34 cellular contexts compared by ENCODE assay signal in the genomic region with DNA sequence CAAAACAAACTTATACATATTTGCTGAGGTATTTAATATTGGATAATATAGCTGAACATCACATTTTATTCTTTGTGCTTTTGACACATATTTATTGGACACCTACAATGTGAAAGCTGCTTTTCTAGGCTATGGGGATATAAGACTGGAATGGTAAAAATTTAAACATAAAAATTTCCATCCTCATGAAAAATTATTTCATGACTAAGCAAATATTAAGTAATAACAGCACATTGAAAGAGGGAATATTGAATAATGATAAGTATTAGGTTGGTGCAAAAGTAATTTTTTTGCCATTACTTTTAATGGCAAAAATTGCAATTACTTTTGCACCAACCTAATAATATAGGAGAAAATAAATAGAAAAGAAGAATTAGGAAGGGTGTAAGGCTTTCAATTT.
DNase-seq lines count a peak whose midpoint lies in the region; ATAC-seq, FAIRE-seq and TF ChIP-seq lines count a peak whose summit lies in the region.
"Had no signal": no experiment of that assay in that cellular context is flagged by ENCODE, and none has a peak within 500 bp of the region (broad histone marks: within the 10 kb centered on the region; RNA-seq: fewer than 3 reads in every experiment).

No MANE protein-coding gene starts in this region.

- no peak overlapping the region for H2AK9ac ChIP-seq in IMR-90 (replicated peaks; ENCODE audit: low read depth, low read length, poor library complexity)

- H2BK5ac ChIP-seq in IMR-90 (ENCODE audit: low read depth, low read length, poor library complexity, severe bottlenecking), result no peak overlapping the region

- no peak overlapping the region for H2AK5ac ChIP-seq in IMR-90 (ENCODE audit: low read depth, low read length)

- no peaks in the 10 kb centered on the region for H3K79me1 ChIP-seq in IMR-90 (ENCODE audit: low read depth in 1 of 2, low read length in 2 of 2)

- H2BK120ac ChIP-seq in IMR-90 (ENCODE audit: low read depth, low read length), result no peak overlapping the region

- H2BK15ac ChIP-seq in IMR-90 (ENCODE audit: low read depth, low read length), result no peak overlapping the region

- no peak overlapping the region for H2BK20ac ChIP-seq in IMR-90 (ENCODE audit: low read depth, low read length)

- H3K23ac ChIP-seq in IMR-90 (ENCODE audit: low read depth, low read length), result no peak overlapping the region

- no peaks in the 10 kb centered on the region for H3K79me2 ChIP-seq in HepG2 (ENCODE audit: insufficient read depth, low read length)
- H3K79me2 ChIP-seq in K562 (ENCODE audit: control insufficient read depth, insufficient read depth, low read length), result no peaks in the 10 kb centered on the region

- H3K9me1 ChIP-seq in IMR-90 (ENCODE audit: insufficient read depth, low read length) (no peaks in the 10 kb centered on the region), K562 (ENCODE audit: control insufficient read depth, insufficient read depth, low read length) (no peaks in the 10 kb centered on the region)

- H4K91ac ChIP-seq in IMR-90 (ENCODE audit: insufficient read depth, low read depth, low read length), result no peak overlapping the region

- no peak overlapping the region for H3K4me2 ChIP-seq in HepG2 (ENCODE audit: low read depth, low read length)
- no peak overlapping the region for H3K4me2 ChIP-seq in A549
- H3K4me2 ChIP-seq in IMR-90 (ENCODE audit: low read depth, low read length), result no peak overlapping the region
- H3K4me2 ChIP-seq in K562 (ENCODE audit: insufficient read depth, low read length), result no peak overlapping the region
- H3K4me2 ChIP-seq: BLaER1; BLaER1 treated with 17β-estradiol and CSF1 and Interleukin-3, amounts not matched to agents 10 nM and 100 nM had no signal

- FAIRE-seq in HepG2 (lab: Jason Lieb, UNC), result no peak
- FAIRE-seq in A549 (lab: Jason Lieb, UNC), result no peak
- no peak for FAIRE-seq in K562 (lab: Jason Lieb, UNC)
- FAIRE-seq: A204.1, D721Med had no signal

- H4K8ac ChIP-seq in IMR-90 (ENCODE audit: low read depth in 2 of 2, low read length in 2 of 2), result no peak overlapping the region

- H3K56ac ChIP-seq in IMR-90 (ENCODE audit: extremely low read depth, insufficient read depth, low read length), result no peak overlapping the region

- H3K9ac ChIP-seq in HepG2 (ENCODE audit: insufficient read depth, low read depth, low read length), result no peak overlapping the region
- H3K9ac ChIP-seq in IMR-90 (ENCODE audit: low read depth, low read length), result no peak overlapping the region
- H3K9ac ChIP-seq in K562 (ENCODE audit: insufficient read depth in 1 of 2, low read depth in 2 of 2, low read length in 2 of 2), result no peak overlapping the region
- H3K9ac ChIP-seq: BLaER1; BLaER1 treated with 17β-estradiol and CSF1 and Interleukin-3, amounts not matched to agents 10 nM and 100 nM had no signal

- dilution Hi-C loops in IMR-90 (cut with HindIII; ENCODE audit: low sequenced_read_pairs, unreplicated experiment), result no loop called here

- TF ChIP-seq RAD21 in HepG2 (CRISPR knock-in tag; IDR thresholded peaks at IDR 0.05) (no peak), A549 (conservative IDR thresholded peaks at IDR 0.05 in 1 of 2, IDR thresholded peaks at IDR 0.05 in 1 of 2) (no peak), IMR-90 (IDR thresholded peaks at IDR 0.05; ENCODE audit: low read length) (no peak), K562 (CRISPR knock-in tag; conservative IDR thresholded peaks at IDR 0.05 in 1 of 2, IDR thresholded peaks at IDR 0.05 in 1 of 2) (no peak)

- intact Hi-C loops in HepG2 (cut with micrococcal nuclease; ENCODE audit: unreplicated experiment), result no loop called here
- intact Hi-C loops in right lobe of liver (cut with DNase I), result loop anchor here in 1 of 2 donors (10.0 kb wide), 1 partner anchor 64 kb away; no protein-coding TSS in a partner anchor
- intact Hi-C loops in IMR-90 (cut with micrococcal nuclease), result no loop called here
- intact Hi-C loops in K562 (cut with micrococcal nuclease), result no loop called here

- H3K14ac ChIP-seq in IMR-90 (replicated peaks; ENCODE audit: low read depth, low read length), result no peak overlapping the region

- H3K4me3 ChIP-seq in HepG2 (replicated peaks in 1 of 3; ENCODE audit: insufficient read depth in 1 of 3, low read depth in 2 of 3, low read length in 3 of 3), result no peak overlapping the region
- H3K4me3 ChIP-seq in right lobe of liver, result no peak overlapping the region
- no peak overlapping the region for H3K4me3 ChIP-seq in A549
- no peak overlapping the region for H3K4me3 ChIP-seq in IMR-90 (ENCODE audit: insufficient read depth, low read depth, low read length)
- H3K4me3 ChIP-seq in K562, result no peak overlapping the region
- H3K4me3 ChIP-seq: BLaER1; BLaER1 treated with 17β-estradiol and CSF1 and Interleukin-3, amounts not matched to agents 10 nM and 100 nM had no signal

- H4K20me1 ChIP-seq in HepG2 (ENCODE audit: insufficient read depth, low read length) (no peaks in the 10 kb centered on the region), IMR-90 (ENCODE audit: insufficient read depth, low read length) (no peaks in the 10 kb centered on the region), K562 (replicated peaks; ENCODE audit: control insufficient read depth, insufficient read depth, low read length) (no peaks in the 10 kb centered on the region)
- H4K20me1 ChIP-seq: BLaER1; BLaER1 treated with 17β-estradiol and CSF1 and Interleukin-3, amounts not matched to agents 10 nM and 100 nM had no signal

- TF ChIP-seq EP300 in HepG2 (IDR thresholded peaks at IDR 0.05; ENCODE audit: low read depth in 2 of 2, low read length in 2 of 2) (no peak), HepG2 (CRISPR knock-in tag; IDR thresholded peaks at IDR 0.05; ENCODE audit: borderline replicate concordance) (no peak), A549 (IDR thresholded peaks at IDR 0.05) (no peak), K562 (IDR thresholded peaks at IDR 0.05; ENCODE audit: low read length) (no peak)

- DNase-seq in HepG2 (ENCODE audit: low spot score), result no peak
- DNase-seq in right lobe of liver, result no peak
- no peak for DNase-seq in A549 (ENCODE audit: low read depth in 1 of 2, low spot score in 1 of 2)
- DNase-seq in IMR-90, result no peak
- DNase-seq in K562 (ENCODE audit: extremely low read depth in 1 of 4, low spot score in 3 of 4), result no peak
- no peak for DNase-seq in dermis blood vessel endothelial cell
- no peak for DNase-seq in SIG-M5 treated with dmso at 0.1 percent for 504 hours (lab: John Stamatoyannopoulos, UW; ENCODE audit: unreplicated experiment)
- no peak for DNase-seq in NCI-H1930 (lab: John Stamatoyannopoulos, UW)
- DNase-seq: 8988T; ACHN; AML-193; BE2C; C1 segment of cervical spinal cord; Caco-2; Calu3; CD4-positive, alpha-beta memory T cell; CD4-positive, alpha-beta T cell; CD4-positive, CD25-positive, alpha-beta regulatory T cell; CD8-positive, alpha-beta memory T cell; CD8-positive, alpha-beta T cell; COR-L47; DMS 273 treated with DMSO at 0.1 percent for 48 hours; DMS153; DMS53; DMS79; DMS79 treated with DMSO at 0.1 percent for 48 hours; DND-41; EL had no signal

- in situ Hi-C loops in HepG2 (cut with HindIII; ENCODE audit: extremely low pct_ligation_motif_present, low pct_unique_long_range_greater_than_20kb), result no loop called here
- in situ Hi-C loops in IMR-90 (cut with MboI; ENCODE audit: low sequenced_read_pairs), result no loop called here
- in situ Hi-C loops in K562 (cut with MboI), result no loop called here

- no peaks in the 10 kb centered on the region for H3K27me3 ChIP-seq in HepG2 (ENCODE audit: control insufficient read depth in 1 of 2, insufficient read depth in 2 of 2, low read length in 2 of 2)
- H3K27me3 ChIP-seq in right lobe of liver, result no peaks in the 10 kb centered on the region
- H3K27me3 ChIP-seq in IMR-90 (ENCODE audit: control insufficient read depth, insufficient read depth, low read length), result no peaks in the 10 kb centered on the region
- H3K27me3 ChIP-seq in K562 (ENCODE audit: control insufficient read depth in 2 of 2, insufficient read depth in 2 of 2, low read length in 2 of 2), result no peaks in the 10 kb centered on the region
- H3K27me3 ChIP-seq: BE2C; BLaER1; BLaER1 treated with 17β-estradiol and CSF1 and Interleukin-3, amounts not matched to agents 10 nM and 100 nM had no signal

- ATAC-seq in HepG2 (no peak), right lobe of liver (no peak), A549 (no peak), IMR-90 (ENCODE audit: low read depth) (no peak), K562 (no peak)
- ATAC-seq: CD8-positive, alpha-beta T cell had no signal

- TF ChIP-seq POLR2A in HepG2 (IDR thresholded peaks at IDR 0.05; ENCODE audit: insufficient read depth in 1 of 2, low read depth in 2 of 2, low read length in 2 of 2) (no peak), right lobe of liver (IDR thresholded peaks at IDR 0.05) (no peak), A549 (IDR thresholded peaks at IDR 0.05; ENCODE audit: low read length) (no peak), IMR-90 (IDR thresholded peaks at IDR 0.05; ENCODE audit: low read depth, low read length) (no peak), K562 (conservative IDR thresholded peaks at IDR 0.05) (no peak)

- no TSS peak for BruUV-seq in HepG2 (replicated peaks; lab: Mats Ljungman, UMichigan)
- no TSS peak for BruUV-seq in IMR-90 (replicated peaks; lab: Mats Ljungman, UMichigan)
- no TSS peak for BruUV-seq in K562 (replicated peaks; lab: Mats Ljungman, UMichigan)

- POLR2A ChIA-PET in HepG2 (lab: Yijun Ruan, JAX) (no interaction called here), A549 (lab: Yijun Ruan, JAX) (no interaction called here), IMR-90 (lab: Charles Lee; ENCODE audit: unreplicated experiment) (no interaction called here), K562 (lab: Yijun Ruan, JAX) (no interaction called here)

- H3K27ac ChIP-seq in HepG2 (ENCODE audit: extremely low read length, insufficient read depth, low read length) (no peak overlapping the region), right lobe of liver (no peak overlapping the region), A549 (no peak overlapping the region), IMR-90 (ENCODE audit: insufficient read depth, low read length) (no peak overlapping the region), K562 (ENCODE audit: extremely low read depth, low read depth, low read length) (no peak overlapping the region)
- H3K27ac ChIP-seq: 22Rv1; BLaER1; BLaER1 treated with 17β-estradiol and CSF1 and Interleukin-3, amounts not matched to agents 10 nM and 100 nM; C4-2B had no signal

- H3K18ac ChIP-seq in IMR-90 (ENCODE audit: low read depth, low read length), result no peak overlapping the region

- H3K9me3 ChIP-seq in HepG2 (ENCODE audit: low read length) (peaks cover 90% of the 10 kb centered on the region), right lobe of liver (no peaks in the 10 kb centered on the region), A549 (no peaks in the 10 kb centered on the region), IMR-90 (ENCODE audit: control insufficient read depth, insufficient read depth, low read length) (peaks cover 14% of the 10 kb centered on the region), K562 (replicated peaks; ENCODE audit: control insufficient read depth, insufficient read depth, low read depth, low read length) (no peaks in the 10 kb centered on the region; the same call in 1 of the 2 replicates)
- H3K9me3 ChIP-seq: BE2C, Caco-2 had no signal

- H3K4ac ChIP-seq in IMR-90 (ENCODE audit: low read depth, low read length), result no peak overlapping the region

- no peak for TF ChIP-seq CTCF in HepG2 (CRISPR knock-in tag; IDR thresholded peaks at IDR 0.05)
- TF ChIP-seq CTCF in right lobe of liver (IDR thresholded peaks at IDR 0.05), result no peak
- no peak for TF ChIP-seq CTCF in A549 (IDR thresholded peaks at IDR 0.05)
- TF ChIP-seq CTCF in IMR-90 (conservative IDR thresholded peaks at IDR 0.05; ENCODE audit: low read depth, low read length), result no peak
- no peak for TF ChIP-seq CTCF in K562 (IDR thresholded peaks at IDR 0.05 in 2 of 3, conservative IDR thresholded peaks at IDR 0.05 in 1 of 3; ENCODE audit: insufficient read depth in 2 of 3, low read depth in 1 of 3, low read length in 3 of 3)

- CTCF ChIA-PET in HepG2 (lab: Yijun Ruan, JAX; ENCODE audit: low intra/inter-chr PET ratio, low total read pairs), result no interaction called here
- CTCF ChIA-PET in A549 (lab: Yijun Ruan, JAX), result interaction anchor here (1.2 kb wide), 1 partner anchor 23 kb away, joined by 3 read pairs; no protein-coding TSS in a partner anchor
- CTCF ChIA-PET in IMR-90 (lab: Yijun Ruan, JAX), result interaction anchor here (0.6 kb wide), 1 partner anchor 133 kb away, joined by 3 read pairs; no protein-coding TSS in a partner anchor
- CTCF ChIA-PET in K562 (lab: Yijun Ruan, JAX; ENCODE audit: low intra/inter-chr PET ratio), result no interaction called here

- H2AFZ ChIP-seq in HepG2 (ENCODE audit: low read length), result no peak overlapping the region
- H2AFZ ChIP-seq in IMR-90 (replicated peaks; ENCODE audit: low read length, poor library complexity), result no peak overlapping the region
- no peak overlapping the region for H2AFZ ChIP-seq in K562 (ENCODE audit: low read depth, low read length)

- no peak overlapping the region for H4K5ac ChIP-seq in IMR-90 (ENCODE audit: low read depth, low read length)

- no peaks in the 10 kb centered on the region for H3K36me3 ChIP-seq in HepG2 (replicated peaks in 1 of 2; ENCODE audit: control insufficient read depth in 1 of 2, insufficient read depth in 2 of 2, low read length in 2 of 2)
- H3K36me3 ChIP-seq in right lobe of liver, result no peaks in the 10 kb centered on the region
- no peaks in the 10 kb centered on the region for H3K36me3 ChIP-seq in IMR-90 (ENCODE audit: control insufficient read depth, insufficient read depth, low read length)
- no peaks in the 10 kb centered on the region for H3K36me3 ChIP-seq in K562 (ENCODE audit: control insufficient read depth, insufficient read depth, low read length)
- H3K36me3 ChIP-seq: BE2C; BLaER1; BLaER1 treated with 17β-estradiol and CSF1 and Interleukin-3, amounts not matched to agents 10 nM and 100 nM had no signal

- H3K4me1 ChIP-seq in HepG2 (ENCODE audit: insufficient read depth, low read length) (no peaks in the 10 kb centered on the region), right lobe of liver (no peaks in the 10 kb centered on the region), A549 (no peaks in the 10 kb centered on the region), IMR-90 (ENCODE audit: control insufficient read depth, insufficient read depth, low read length) (no peaks in the 10 kb centered on the region), K562 (replicated peaks in 1 of 2; ENCODE audit: control insufficient read depth in 2 of 2, insufficient read depth in 2 of 2, low read length in 2 of 2) (no peaks in the 10 kb centered on the region)
- H3K4me1 ChIP-seq: BE2C; BLaER1; BLaER1 treated with 17β-estradiol and CSF1 and Interleukin-3, amounts not matched to agents 10 nM and 100 nM; Caco-2 had no signal

Comparison
In these comparisons a context has a peak if more than half of its experiments do, and no peak if none do; other contexts are left out.
1. CTCF ChIA-PET loops: an anchor here in A549 (1.2 kb wide) and IMR-90 (0.6 kb wide); none called in HepG2 and K562.
2. Of the 241 proteins assayed by ChIP-seq in both HepG2 and K562: peak only in HepG2: MAFF; only in K562: none; in both: MAFK; in neither: 238; mixed calls (peak in some experiments, not most) for 1.